Comparison of ENCODE assay signal across 8 cellular contexts in genomic region chr6:143368426-143368825, GRCh38.
DNase-seq lines count a peak whose midpoint lies in the region; ATAC-seq and TF ChIP-seq lines count a peak whose summit lies in the region.
"Had no signal": no experiment of that assay in that cellular context is flagged by ENCODE, and none has a peak within 500 bp of the region (broad histone marks: within the 10 kb centered on the region; RNA-seq: fewer than 3 reads in every experiment).

No MANE protein-coding gene starts in this region.

- no peaks in the 10 kb centered on the region for H4K20me1 ChIP-seq in OCI-LY7 (ENCODE audit: insufficient read depth, low read length)

- intact Hi-C loops in OCI-LY7 (cut with micrococcal nuclease; ENCODE audit: unreplicated experiment) = no loop called here

- no peaks in the 10 kb centered on the region for H3K9me3 ChIP-seq in OCI-LY7 (ENCODE audit: low read length)

- CTCF ChIA-PET in OCI-LY7 (lab: Charles Lee; ENCODE audit: unreplicated experiment) = no interaction called here

- no peaks in the 10 kb centered on the region for H3K36me3 ChIP-seq in OCI-LY7 (ENCODE audit: insufficient read depth, low read length)

- no peaks in the 10 kb centered on the region for H3K4me1 ChIP-seq in OCI-LY7 (ENCODE audit: insufficient read depth, low read length, poor library complexity, severe bottlenecking)

- no peaks in the 10 kb centered on the region for H3K9me2 ChIP-seq in OCI-LY7 (ENCODE audit: insufficient read depth, low read length)

- TF ChIP-seq CTCF in OCI-LY7 (conservative IDR thresholded peaks at IDR 0.05; ENCODE audit: low read length) = no peak
- no peak for TF ChIP-seq CTCF in omental fat pad (IDR thresholded peaks at IDR 0.05)

- H3K27ac ChIP-seq in OCI-LY7 (ENCODE audit: low read depth, low read length, poor library complexity, severe bottlenecking) = no peak overlapping the region

- BruUV-seq in OCI-LY7 (replicated peaks; lab: Mats Ljungman, UMichigan) = no TSS peak

- H3K4me3 ChIP-seq in OCI-LY7 (ENCODE audit: low read depth, low read length, poor library complexity, severe bottlenecking) = no peak overlapping the region

- no peak overlapping the region for H2AFZ ChIP-seq in OCI-LY7 (ENCODE audit: low read length)

- H3K79me2 ChIP-seq in OCI-LY7 (ENCODE audit: insufficient read depth, low read depth, low read length) = no peaks in the 10 kb centered on the region

- POLR2A ChIA-PET in OCI-LY7 (lab: Charles Lee) = no interaction called here

- no peak overlapping the region for H3K4me2 ChIP-seq in OCI-LY7 (ENCODE audit: low read length)

- ATAC-seq in GM18868 (IDR thresholded peaks at IDR 0.05; ENCODE audit: unreplicated experiment) = peak; percentile 99
- peak; percentile 97 for ATAC-seq in GM21723 (IDR thresholded peaks at IDR 0.05; ENCODE audit: unreplicated experiment)
- ATAC-seq in HG03575 (IDR thresholded peaks at IDR 0.05; ENCODE audit: extremely low read depth, insufficient number of reproducible peaks, low FRiP score, unreplicated experiment) = peak; percentile 100
- no peak for ATAC-seq in omental fat pad (ENCODE audit: low FRiP score)

- DNase-seq in foreskin melanocyte = peak; percentile 23
- no peak for DNase-seq in HK-2 (ENCODE audit: unreplicated experiment)
- DNase-seq in OCI-LY7 (ENCODE audit: low spot score) = no peak
- DNase-seq in omental fat pad (ENCODE audit: low spot score) = no peak
- DNase-seq: islet precursor cell had no signal
